22 cellular contexts compared by ENCODE assay signal in the genomic region with DNA sequence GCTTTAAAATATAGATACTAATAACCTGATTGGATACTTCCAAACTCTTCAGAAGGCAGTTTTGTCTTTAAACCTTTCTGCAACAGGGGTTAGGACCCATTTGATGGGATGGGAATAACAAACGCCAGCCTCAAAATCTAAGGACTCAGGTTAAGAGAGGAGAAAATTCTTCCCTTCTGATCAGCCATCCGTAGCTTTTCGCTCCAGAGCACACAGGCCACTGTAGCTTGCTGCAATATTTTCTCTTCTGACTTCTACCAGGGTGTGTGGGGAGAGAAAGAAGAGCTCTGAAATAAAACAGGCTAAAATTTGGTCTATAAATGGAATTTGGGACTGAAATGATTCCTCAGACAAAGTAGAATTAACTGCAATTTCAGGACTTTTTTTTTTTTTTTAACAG.
DNase-seq lines count a peak whose midpoint lies in the region; ATAC-seq, FAIRE-seq and TF ChIP-seq lines count a peak whose summit lies in the region.
"Had no signal": no experiment of that assay in that cellular context is flagged by ENCODE, and none has a peak within 500 bp of the region (broad histone marks: within the 10 kb centered on the region; RNA-seq: fewer than 3 reads in every experiment).

No MANE protein-coding gene starts in this region.

- peaks cover 2% of the 10 kb centered on the region; the same call in 1 of the 3 replicates for H3K9me3 ChIP-seq in GM12878 (replicated peaks; ENCODE audit: control insufficient read depth, insufficient read depth, low read length)
- H3K9me3 ChIP-seq: BE2C, MG63, SJCRH30 had no signal

- no peak overlapping the region for H3K4me3 Mint-ChIP-seq in stimulated activated naive CD8-positive, alpha-beta T cell treated with anti-CD3 and anti-CD28 coated beads, Interleukin-15, Interleukin-2, amounts not matched to agents 100 ng/mL and 50 ng/mL, for 24 hours
- H3K4me3 Mint-ChIP-seq: CD8-positive, alpha-beta memory T cell; H9 had no signal

- H2AFZ ChIP-seq in GM12878 (ENCODE audit: control insufficient read depth, low read depth, low read length) = no peak overlapping the region

- in situ Hi-C loops in GM12878 (cut with MboI) = loop anchor here (5.0 kb wide), 2 partner anchors 124 to 229 kb away; no protein-coding TSS in a partner anchor

- H3K4me3 ChIP-seq in GM12878 = peak overlapping the region; percentile 77
- no peak overlapping the region for H3K4me3 ChIP-seq in mesendoderm (ENCODE audit: low read length)
- H3K4me3 ChIP-seq: MG63, SJCRH30 had no signal

- TF ChIP-seq POLR2A in GM12878 (IDR thresholded peaks at IDR 0.05; ENCODE audit: low read depth, low read length) (no peak), H54 (IDR thresholded peaks at IDR 0.05; ENCODE audit: low read depth, low read length) (no peak)

- ATAC-seq in stimulated activated naive CD8-positive, alpha-beta T cell treated with anti-CD3 and anti-CD28 coated beads, Interleukin-15, Interleukin-2, amounts not matched to agents 100 U/mL and 50 U/mL, for 24 hours = no peak
- no peak for ATAC-seq in GM12878
- no peak for ATAC-seq in GM21381 (IDR thresholded peaks at IDR 0.05; ENCODE audit: unreplicated experiment)
- ATAC-seq: PC-3 had no signal

- H3K27ac Mint-ChIP-seq in stimulated activated naive CD8-positive, alpha-beta T cell treated with anti-CD3 and anti-CD28 coated beads, Interleukin-15, Interleukin-2, amounts not matched to agents 100 ng/mL and 50 ng/mL, for 24 hours = peak overlapping the region; percentile 14
- H3K27ac Mint-ChIP-seq: CD8-positive, alpha-beta memory T cell; H9 had no signal

- FAIRE-seq in GM12878 (lab: Jason Lieb, UNC) = no peak
- FAIRE-seq in H54 (lab: Jason Lieb, UNC) = no peak

- peak overlapping the region; percentile 88 for H3K9ac ChIP-seq in GM12878 (ENCODE audit: control insufficient read depth, insufficient read depth, low read length)
- H3K9ac ChIP-seq in mesendoderm (ENCODE audit: low read length) = no peak overlapping the region

- H3K9me3 Mint-ChIP-seq in stimulated activated naive CD8-positive, alpha-beta T cell treated with anti-CD3 and anti-CD28 coated beads, Interleukin-15, Interleukin-2, amounts not matched to agents 100 ng/mL and 50 ng/mL, for 24 hours = no peaks in the 10 kb centered on the region
- H3K9me3 Mint-ChIP-seq: CD8-positive, alpha-beta memory T cell; H9 had no signal

- H3K4me1 Mint-ChIP-seq in stimulated activated naive CD8-positive, alpha-beta T cell treated with anti-CD3 and anti-CD28 coated beads, Interleukin-15, Interleukin-2, amounts not matched to agents 100 ng/mL and 50 ng/mL, for 24 hours (ENCODE audit: low read depth) = peaks cover 62% of the 10 kb centered on the region

- H3K27me3 Mint-ChIP-seq in stimulated activated naive CD8-positive, alpha-beta T cell treated with anti-CD3 and anti-CD28 coated beads, Interleukin-15, Interleukin-2, amounts not matched to agents 100 ng/mL and 50 ng/mL, for 24 hours = peaks cover 9% of the 10 kb centered on the region

- H3K56ac ChIP-seq in mesendoderm (ENCODE audit: low read length) = no peak overlapping the region

- POLR2A ChIA-PET in GM12878 (lab: Charles Lee) = interaction anchor here (0.5 to 3.5 kb wide), 11 partner anchors 14 to 238 kb away, joined by 3 to 22 read pairs (median 4); partner anchors contain the start of gene MALT1

- 56% methylated on average over 3 of the region's 3 CpGs for WGBS in GM12878 (ENCODE audit: insufficient coverage, insufficient replicate concordance, low lambda C conversion rate, missing lambda C conversion rate)
- WGBS in mesendoderm (ENCODE audit: extremely low coverage, insufficient coverage, low lambda C conversion rate) = no CpG with 5 or more reads among the region's 3 CpGs

- H4K8ac ChIP-seq in mesendoderm (ENCODE audit: low read depth, low read length) = no peak overlapping the region

- H2AK5ac ChIP-seq in mesendoderm (ENCODE audit: low read length) = no peak overlapping the region

- no peaks in the 10 kb centered on the region for H3K27me3 ChIP-seq in GM12878 (replicated peaks in 1 of 2; ENCODE audit: control insufficient read depth in 2 of 2, insufficient read depth in 2 of 2, low read length in 1 of 2)
- no peaks in the 10 kb centered on the region for H3K27me3 ChIP-seq in mesendoderm (ENCODE audit: insufficient read depth, low read length, poor library complexity)
- H3K27me3 ChIP-seq: BE2C, MG63, SJCRH30 had no signal

- H3K18ac ChIP-seq in mesendoderm (ENCODE audit: low read length) = no peak overlapping the region

- no peak for DNase-seq in stimulated activated naive CD8-positive, alpha-beta T cell treated with anti-CD3 and anti-CD28 coated beads, Interleukin-15, Interleukin-2, amounts not matched to agents 100 U/mL and 50 U/mL, for 24 hours
- DNase-seq in GM12878 (ENCODE audit: low read depth, low spot score) = no peak
- no peak for DNase-seq in mesendoderm
- DNase-seq in H54 (ENCODE audit: insufficient read length, low spot score) = no peak
- no peak for DNase-seq in stimulated activated CD4-positive, alpha-beta T cell treated with anti-CD3 and anti-CD28 coated beads, Interleukin-2, amount 100 ng/mL, for 24 hours
- DNase-seq in Ammon's horn (ENCODE audit: low spot score) = no peak
- DNase-seq: 8988T; BE2C; CD8-positive, alpha-beta memory T cell; DMS79; H9; IMR-90; Kasumi-1; MG63; NCI-H1092; NCI-H1436 treated with DMSO at 0.1 percent for 48 hours; NCI-H2029; PC-3; SJCRH30 had no signal

- H3K27ac ChIP-seq in GM12878 (ENCODE audit: control insufficient read depth, insufficient read depth) = peak overlapping the region; percentile 100
- H3K27ac ChIP-seq in mesendoderm (ENCODE audit: low read depth, low read length) = no peak overlapping the region
- H3K27ac ChIP-seq: HL-60, SJCRH30 had no signal

- no peaks in the 10 kb centered on the region for H3K36me3 Mint-ChIP-seq in stimulated activated naive CD8-positive, alpha-beta T cell treated with anti-CD3 and anti-CD28 coated beads, Interleukin-15, Interleukin-2, amounts not matched to agents 100 ng/mL and 50 ng/mL, for 24 hours (ENCODE audit: low read depth)
- H3K36me3 Mint-ChIP-seq: CD8-positive, alpha-beta memory T cell had no signal

- CTCF ChIA-PET in GM12878 (lab: Yijun Ruan, JAX) = interaction anchor here (0.6 to 20.7 kb wide), 16 partner anchors 8 to 461 kb away, joined by 3 to 743 read pairs (median 4); no protein-coding TSS in a partner anchor

- no peak overlapping the region for H4K5ac ChIP-seq in mesendoderm (ENCODE audit: low read length)

- no peak for TF ChIP-seq RAD21 in GM12878 (IDR thresholded peaks at IDR 0.05; ENCODE audit: insufficient read depth, low read depth, low read length)

- H2BK15ac ChIP-seq in mesendoderm (replicated peaks; ENCODE audit: low read depth) = peak overlapping the region; percentile 59

- no TSS peak for BruUV-seq in GM12878 (replicated peaks; lab: Mats Ljungman, UMichigan)

- H3K36me3 ChIP-seq in GM12878 (ENCODE audit: control insufficient read depth in 2 of 2, insufficient read depth in 2 of 2, low read length in 1 of 2) (peaks cover 0 to 2% of the 10 kb centered on the region in 2 experiments; a peak in 2 of 4 replicates), mesendoderm (ENCODE audit: control insufficient read depth, insufficient read depth, low read length) (no peaks in the 10 kb centered on the region)
- H3K36me3 ChIP-seq: BE2C, SJCRH30 had no signal

- SMC1A ChIA-PET in GM12878 (lab: Charles Lee; ENCODE audit: uncharacterized antibody, unreplicated experiment) = interaction anchor here (0.6 to 22.2 kb wide), 23 partner anchors 9 to 530 kb away, joined by 3 to 682 read pairs (median 4); partner anchors contain the start of gene MALT1

- no peak overlapping the region for H2BK5ac ChIP-seq in mesendoderm (ENCODE audit: low read length)

- RAD21 ChIA-PET in GM12878 (lab: Charles Lee; ENCODE audit: unreplicated experiment) = interaction anchor here (0.6 to 21.3 kb wide), 19 partner anchors 8 to 569 kb away, joined by 3 to 522 read pairs (median 6); partner anchors contain the start of gene MALT1

- no peak for TF ChIP-seq EP300 in GM12878 (IDR thresholded peaks at IDR 0.05; ENCODE audit: borderline replicate concordance in 1 of 2, control insufficient read depth in 1 of 2, low read depth in 2 of 2, low read length in 2 of 2)

- H3K4ac ChIP-seq in mesendoderm (ENCODE audit: low read depth, low read length) = no peak overlapping the region

- no peaks in the 10 kb centered on the region for H4K20me1 ChIP-seq in GM12878 (ENCODE audit: control insufficient read depth, insufficient read depth)

- H3K79me2 ChIP-seq in GM12878 (ENCODE audit: control insufficient read depth, insufficient read depth, low read length) (peaks cover 67% of the 10 kb centered on the region), mesendoderm (ENCODE audit: control insufficient read depth, insufficient read depth, low read length) (no peaks in the 10 kb centered on the region)

- H2BK120ac ChIP-seq in mesendoderm (ENCODE audit: low read depth, low read length) = no peak overlapping the region

- H3K4me1 ChIP-seq in GM12878 (ENCODE audit: control insufficient read depth, insufficient read depth, low read length) (peaks cover 18% of the 10 kb centered on the region), mesendoderm (ENCODE audit: control insufficient read depth, low read depth, low read length) (peaks cover 23% of the 10 kb centered on the region)
- H3K4me1 ChIP-seq: BE2C, SJCRH30 had no signal

- intact Hi-C loops in GM12878 (cut with micrococcal nuclease; ENCODE audit: unreplicated experiment) = loop anchor here (10.0 kb wide), 2 partner anchors 431 to 611 kb away; no protein-coding TSS in a partner anchor

- H3K4me2 ChIP-seq in GM12878 (ENCODE audit: control insufficient read depth, insufficient read depth) (peak overlapping the region; percentile 76), mesendoderm (ENCODE audit: low read length) (no peak overlapping the region)

- TF ChIP-seq CTCF in GM12878 (IDR thresholded peaks at IDR 0.05 in 2 of 3, conservative IDR thresholded peaks at IDR 0.05 in 1 of 3; ENCODE audit: control insufficient read depth in 2 of 3, extremely low read depth in 1 of 3, insufficient read depth in 1 of 3, low read depth in 3 of 3, low read length in 3 of 3) = no peak

- H3K23ac ChIP-seq in mesendoderm (ENCODE audit: low read length) = no peak overlapping the region

- no peaks in the 10 kb centered on the region for H3K79me1 ChIP-seq in mesendoderm (ENCODE audit: low read length)

TF ChIP-seq in GM12878, 131 proteins besides CTCF, POLR2A, EP300 and RAD21 (continues in another document):
- TF ChIP-seq ZNF384 (IDR thresholded peaks at IDR 0.05; ENCODE audit: borderline replicate concordance, low read depth, low read length) (0 out of 2 replicates have a peak, but pooled peaks have one; percentile 26), RELA (IDR thresholded peaks at IDR 0.05; ENCODE audit: borderline replicate concordance, partially characterized antibody) (no peak), PAX5 (IDR thresholded peaks at IDR 0.05; ENCODE audit: borderline replicate concordance, low read depth, low read length) (peak; percentile 88)
